ENCODE assay signal across 34 cellular contexts in the genomic region with DNA sequence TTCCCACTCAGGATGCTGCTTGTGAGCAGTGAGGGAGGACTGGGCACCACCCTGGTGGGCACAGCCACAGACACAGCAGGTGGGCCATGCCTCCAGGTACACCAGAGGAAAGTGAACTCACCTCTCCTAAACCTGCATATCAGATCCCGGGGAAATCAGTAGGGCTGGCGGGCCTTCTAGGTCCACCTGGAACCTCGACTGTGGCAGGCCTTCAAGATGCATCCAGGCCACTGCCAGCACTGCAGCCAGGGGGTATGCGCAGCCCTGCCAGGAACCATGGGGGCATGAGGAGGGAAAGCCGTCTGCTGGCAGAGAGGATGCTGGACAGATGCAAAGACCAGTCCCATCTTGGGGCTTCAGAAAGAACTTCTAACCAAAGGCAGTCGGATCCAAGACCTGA.
"Had no signal": no experiment of that assay in that cellular context is flagged by ENCODE, and none has a peak within 500 bp of the region (broad histone marks: within the 10 kb centered on the region; RNA-seq: fewer than 3 reads in every experiment).

No MANE protein-coding gene starts in this region.

- H3K9me3 Mint-ChIP-seq: activated B cell treated with CpG ODN at 0.5 μM for 24 hours; activated CD4-positive, alpha-beta memory T cell treated with anti-CD3 and anti-CD28 coated beads for 36 hours; activated naive CD4-positive, alpha-beta T cell treated with anti-CD3 and anti-CD28 coated beads for 36 hours; activated naive CD4-positive, alpha-beta T cell treated with anti-CD3 and anti-CD28 coated beads, Interleukin-2, amount 50 U/mL, for 24 hours; activated naive CD8-positive, alpha-beta T cell treated with anti-CD3 and anti-CD28 coated beads for 36 hours; activated T-helper 1 cell treated with anti-CD3 and anti-CD28 coated beads, Interleukin-12 subunit alpha, Interleukin-12 subunit beta, Interleukin-2, Interleukin-4 antibody, amounts not matched to agents 30 ng/mL and 10 ng/mL and 1 ng/mL, durations not matched to agents 14 hours and 24 hours and 36 hours; activated T-helper 2 cell treated with anti-CD3 and anti-CD28 coated beads, Interferon-gamma antibody, Interleukin-2, Interleukin-4, amounts not matched to agents 10 μg/mL and 5 μg/mL and 100 μg/mL, durations not matched to agents 14 hours and 24 hours and 36 hours; effector memory CD8-positive, alpha-beta T cell; T-helper 2 cell treated with Interferon-gamma antibody and Interleukin-4, amounts not matched to agents 5 μg/mL and 100 μg/mL, for 36 hours had no signal

- H3K27ac Mint-ChIP-seq: activated B cell treated with CpG ODN at 0.5 μM for 24 hours; activated CD4-positive, alpha-beta memory T cell treated with anti-CD3 and anti-CD28 coated beads for 36 hours; activated CD8-positive, alpha-beta memory T cell treated with anti-CD3 and anti-CD28 coated beads, Interleukin-2, amount 10 ng/mL, durations not matched to agents 7 days and 5 days; activated CD8-positive, alpha-beta T cell treated with anti-CD3 and anti-CD28 coated beads, Interleukin-2, amount 10 ng/mL, durations not matched to agents 7 days and 5 days; activated naive CD4-positive, alpha-beta T cell treated with anti-CD3 and anti-CD28 coated beads for 36 hours; activated naive CD4-positive, alpha-beta T cell treated with anti-CD3 and anti-CD28 coated beads, Interleukin-2, amount 50 U/mL, for 24 hours; activated naive CD8-positive, alpha-beta T cell treated with anti-CD3 and anti-CD28 coated beads for 36 hours; activated naive CD8-positive, alpha-beta T cell treated with anti-CD3 and anti-CD28 coated beads, Interleukin-2, amount 50 U/mL, for 24 hours; activated T-helper 1 cell treated with anti-CD3 and anti-CD28 coated beads, Interleukin-12 subunit alpha, Interleukin-12 subunit beta, Interleukin-2, Interleukin-4 antibody, amounts not matched to agents 30 ng/mL and 10 ng/mL and 1 ng/mL, durations not matched to agents 14 hours and 24 hours and 36 hours; activated T-helper 2 cell treated with anti-CD3 and anti-CD28 coated beads, Interferon-gamma antibody, Interleukin-2, Interleukin-4, amounts not matched to agents 10 μg/mL and 5 μg/mL and 100 μg/mL, durations not matched to agents 14 hours and 24 hours and 36 hours; effector memory CD8-positive, alpha-beta T cell; T-helper 17 cell; T-helper 2 cell treated with Interferon-gamma antibody and Interleukin-4, amounts not matched to agents 5 μg/mL and 100 μg/mL, for 36 hours had no signal

- H3K36me3 ChIP-seq: adrenal gland, esophagus muscularis mucosa, gastrocnemius medialis, WERI-Rb-1 had no signal

- H3K27me3 ChIP-seq: adrenal gland, body of pancreas, foreskin keratinocyte had no signal

- H3K9me3 ChIP-seq: adrenal gland, body of pancreas, gastrocnemius medialis had no signal

- H3K4me3 Mint-ChIP-seq: activated B cell treated with CpG ODN at 0.5 μM for 24 hours; activated CD4-positive, alpha-beta memory T cell treated with anti-CD3 and anti-CD28 coated beads for 36 hours; activated CD8-positive, alpha-beta memory T cell treated with anti-CD3 and anti-CD28 coated beads, Interleukin-2, amount 10 ng/mL, durations not matched to agents 7 days and 5 days; activated CD8-positive, alpha-beta T cell treated with anti-CD3 and anti-CD28 coated beads, Interleukin-2, amount 10 ng/mL, durations not matched to agents 7 days and 5 days; activated naive CD4-positive, alpha-beta T cell treated with anti-CD3 and anti-CD28 coated beads for 36 hours; activated naive CD4-positive, alpha-beta T cell treated with anti-CD3 and anti-CD28 coated beads, Interleukin-2, amount 50 U/mL, for 24 hours; activated naive CD8-positive, alpha-beta T cell treated with anti-CD3 and anti-CD28 coated beads for 36 hours; activated naive CD8-positive, alpha-beta T cell treated with anti-CD3 and anti-CD28 coated beads, Interleukin-2, amount 50 U/mL, for 24 hours; activated T-helper 1 cell treated with anti-CD3 and anti-CD28 coated beads, Interleukin-12 subunit alpha, Interleukin-12 subunit beta, Interleukin-2, Interleukin-4 antibody, amounts not matched to agents 30 ng/mL and 10 ng/mL and 1 ng/mL, durations not matched to agents 14 hours and 24 hours and 36 hours; effector memory CD8-positive, alpha-beta T cell; T-helper 17 cell; T-helper 2 cell treated with Interferon-gamma antibody and Interleukin-4, amounts not matched to agents 5 μg/mL and 100 μg/mL, for 36 hours had no signal

- H3K4me3 ChIP-seq: adrenal gland, body of pancreas, esophagus muscularis mucosa, gastrocnemius medialis had no signal

- DNase-seq: activated B cell treated with CpG ODN at 0.5 μM for 24 hours; activated CD4-positive, alpha-beta memory T cell treated with anti-CD3 and anti-CD28 coated beads for 36 hours; activated CD4-positive, alpha-beta T cell treated with anti-CD3 and anti-CD28 coated beads for 48 hours; activated CD8-positive, alpha-beta memory T cell treated with anti-CD3 and anti-CD28 coated beads, Interleukin-2, amount 10 ng/mL, durations not matched to agents 7 days and 5 days; activated CD8-positive, alpha-beta memory T cell treated with anti-CD3 and anti-CD28 coated beads, Interleukin-2, amount 50 U/mL, for 4 hours; activated CD8-positive, alpha-beta T cell treated with anti-CD3 and anti-CD28 coated beads, Interleukin-2, amount 10 ng/mL, durations not matched to agents 7 days and 5 days; activated effector memory CD4-positive, alpha-beta T cell treated with anti-CD3 and anti-CD28 coated beads, Interleukin-2, amount 50 U/mL, for 16 hours; activated naive CD4-positive, alpha-beta T cell treated with anti-CD3 and anti-CD28 coated beads for 36 hours; activated naive CD8-positive, alpha-beta T cell treated with anti-CD3 and anti-CD28 coated beads for 36 hours; activated naive CD8-positive, alpha-beta T cell treated with anti-CD3 and anti-CD28 coated beads, Interleukin-2, amount 50 U/mL, for 24 hours; activated T-cell treated with anti-CD3 and anti-CD28 coated beads, Interleukin-2, amount 50 U/mL, for 1 hour; activated T-cell treated with anti-CD3 and anti-CD28 coated beads, Interleukin-2, amount 50 U/mL, for 48 hours; adrenal gland; amygdala; aorta; body of pancreas; caudate nucleus; cortex of kidney; dermis blood vessel endothelial cell; effector CD4-positive, alpha-beta T cell; effector memory CD8-positive, alpha-beta T cell; erythroblast; foreskin keratinocyte; gastrocnemius medialis; T-helper 1 cell; T-helper 17 cell; T1000; WERI-Rb-1 had no signal

- H3K27ac ChIP-seq: adrenal gland, body of pancreas, esophagus muscularis mucosa, foreskin keratinocyte, gastrocnemius medialis, WERI-Rb-1 had no signal

- H3K36me3 Mint-ChIP-seq: activated CD4-positive, alpha-beta memory T cell treated with anti-CD3 and anti-CD28 coated beads for 36 hours; activated CD8-positive, alpha-beta memory T cell treated with anti-CD3 and anti-CD28 coated beads, Interleukin-2, amount 10 ng/mL, durations not matched to agents 7 days and 5 days; activated naive CD4-positive, alpha-beta T cell treated with anti-CD3 and anti-CD28 coated beads, Interleukin-2, amount 50 U/mL, for 24 hours; activated naive CD8-positive, alpha-beta T cell treated with anti-CD3 and anti-CD28 coated beads for 36 hours had no signal

- ATAC-seq: activated CD4-positive, CD25-positive, alpha-beta regulatory T cell treated with anti-CD3 and anti-CD28 coated beads, Interleukin-2, amount 50 U/mL, for 24 hours; activated CD8-positive, alpha-beta memory T cell treated with anti-CD3 and anti-CD28 coated beads, Interleukin-2, amount 10 ng/mL, durations not matched to agents 7 days and 5 days; activated CD8-positive, alpha-beta T cell treated with anti-CD3 and anti-CD28 coated beads, Interleukin-2, amount 10 ng/mL, durations not matched to agents 7 days and 5 days; activated naive CD8-positive, alpha-beta T cell treated with anti-CD3 and anti-CD28 coated beads, Interleukin-2, amount 50 U/mL, for 24 hours; body of pancreas; effector memory CD8-positive, alpha-beta T cell; foreskin keratinocyte; gastrocnemius medialis; T-helper 17 cell had no signal

- H3K4me1 Mint-ChIP-seq: activated B cell treated with CpG ODN at 0.5 μM for 24 hours; activated naive CD4-positive, alpha-beta T cell treated with anti-CD3 and anti-CD28 coated beads, Interleukin-2, amount 50 U/mL, for 24 hours; activated naive CD8-positive, alpha-beta T cell treated with anti-CD3 and anti-CD28 coated beads for 36 hours; activated naive CD8-positive, alpha-beta T cell treated with anti-CD3 and anti-CD28 coated beads, Interleukin-2, amount 50 U/mL, for 24 hours; T-helper 17 cell had no signal

- H3K27me3 Mint-ChIP-seq: activated B cell treated with CpG ODN at 0.5 μM for 24 hours; activated naive CD4-positive, alpha-beta T cell treated with anti-CD3 and anti-CD28 coated beads, Interleukin-2, amount 50 U/mL, for 24 hours had no signal

- H3K4me1 ChIP-seq: adrenal gland, body of pancreas, esophagus muscularis mucosa, gastrocnemius medialis had no signal
